28 cellular contexts compared by ENCODE assay signal in the genomic region with DNA sequence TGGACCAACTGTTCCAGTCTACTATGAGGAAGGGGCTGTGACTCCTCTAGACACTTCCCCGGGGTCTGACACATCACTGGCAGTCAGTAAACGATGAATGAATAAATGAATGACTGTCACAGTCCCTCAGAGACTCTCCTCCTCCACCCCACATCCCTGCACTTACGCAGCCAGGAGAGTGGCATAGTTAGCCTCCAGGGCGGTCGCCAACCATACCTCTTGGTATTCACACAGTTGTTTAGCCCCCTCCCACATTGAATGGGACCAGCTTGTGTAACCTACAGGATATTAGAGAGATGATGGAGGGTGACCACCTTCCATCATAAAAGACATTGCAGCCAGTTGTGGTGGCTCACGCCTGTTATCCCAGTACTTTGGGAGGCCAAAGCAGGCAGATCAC. TPM values are rescaled to one million over a fixed set of nuclear protein-coding genes. Genes with fewer than 3 reads are reported as not detected.
"Had no signal": no experiment of that assay in that cellular context is flagged by ENCODE, and none has a peak within 500 bp of the region (broad histone marks: within the 10 kb centered on the region; RNA-seq: fewer than 3 reads in every experiment).

No MANE protein-coding gene starts in this region.

- H3K4me1 ChIP-seq: thyroid gland, tibial artery, upper lobe of right lung, uterus had no signal

- ATAC-seq: stimulated activated effector memory CD8-positive, alpha-beta T cell treated with anti-CD3 and anti-CD28 coated beads, Interleukin-12 subunit alpha, Interleukin-12 subunit beta, amount 100 ng/mL, for 72 hours; stimulated activated memory B cell treated with anti-CD40 and anti-IgM and Interleukin-4, amounts not matched to agents 10 μg/mL and 1 μg/mL and 100 μg/mL, for 72 hours; stimulated activated naive B cell treated with anti-CD40 and anti-IgM and Interleukin-4, amounts not matched to agents 10 μg/mL and 1 μg/mL and 100 μg/mL, for 72 hours; stimulated activated naive CD8-positive, alpha-beta T cell treated with anti-CD3 and anti-CD28 coated beads, Interleukin-15, amount 100 ng/mL, for 72 hours; stimulated activated naive CD8-positive, alpha-beta T cell treated with anti-CD3 and anti-CD28 coated beads, Interleukin-15, Interleukin-2, amounts not matched to agents 100 U/mL and 50 U/mL, for 24 hours; upper lobe of right lung had no signal

- H3K27me3 ChIP-seq: suprapubic skin, testis, thyroid gland, tibial nerve, upper lobe of left lung, upper lobe of right lung, uterus, vagina had no signal

- H3K27ac ChIP-seq: stomach, suprapubic skin, testis, thoracic aorta, thyroid gland, tibial artery, tibial nerve, upper lobe of left lung, upper lobe of right lung, uterus, vagina had no signal

- DNase-seq: stimulated activated CD4-positive, alpha-beta T cell treated with anti-CD3 and anti-CD28 coated beads, Interleukin-2, amount 100 ng/mL, for 48 hours; stimulated activated CD4-positive, alpha-beta T cell treated with anti-CD3 and anti-CD28 coated beads, Interleukin-4, amount 100 ng/mL, for 1 hour; stimulated activated CD4-positive, alpha-beta T cell treated with anti-CD3 and anti-CD28 coated beads, Interleukin-4, amount 100 ng/mL, for 24 hours; stimulated activated CD4-positive, alpha-beta T cell treated with anti-CD3 and anti-CD28 coated beads, Interleukin-4, amount 100 ng/mL, for 4 hours; stimulated activated CD8-positive, alpha-beta memory T cell treated with anti-CD3 and anti-CD28 coated beads, Interleukin-4, amount 100 ng/mL, for 48 hours; stimulated activated naive B cell treated with anti-CD40 and anti-IgM and Interleukin-4, amounts not matched to agents 10 μg/mL and 1 μg/mL and 100 μg/mL, for 72 hours; stimulated activated naive CD4-positive, alpha-beta T cell; stimulated activated naive CD4-positive, alpha-beta T cell treated with Interleukin-2 at 50 U/mL for 16 hours; stimulated activated naive CD8-positive, alpha-beta T cell treated with anti-CD3 and anti-CD28 coated beads, Interleukin-15, amount 100 ng/mL, for 72 hours; stimulated activated naive CD8-positive, alpha-beta T cell treated with anti-CD3 and anti-CD28 coated beads, Interleukin-15, Interleukin-2, amounts not matched to agents 100 U/mL and 50 U/mL, for 24 hours; stomach; substantia nigra; testis; thyroid gland; tibial artery; trophoblast cell; upper lobe of left lung; upper lobe of right lung; uterus had no signal

- H3K9me3 ChIP-seq: suprapubic skin, testis, thoracic aorta, thyroid gland, tibial artery, tibial nerve, upper lobe of right lung, uterus, vagina had no signal

- H3K27ac Mint-ChIP-seq: stimulated activated effector memory CD8-positive, alpha-beta T cell treated with anti-CD3 and anti-CD28 coated beads, Interleukin-12 subunit alpha, Interleukin-12 subunit beta, amount 100 ng/mL, for 72 hours; stimulated activated memory B cell treated with anti-CD40 and anti-IgM and Interleukin-4, amounts not matched to agents 10 μg/mL and 1 μg/mL and 100 μg/mL, for 72 hours; stimulated activated naive B cell treated with anti-CD40 and anti-IgM and Interleukin-4, amounts not matched to agents 10 μg/mL and 1 μg/mL and 100 μg/mL, for 72 hours; stimulated activated naive CD8-positive, alpha-beta T cell treated with anti-CD3 and anti-CD28 coated beads, Interleukin-15, Interleukin-2, amounts not matched to agents 100 ng/mL and 50 ng/mL, for 24 hours; type B pancreatic cell had no signal

- H3K9me3 Mint-ChIP-seq: stimulated activated effector memory CD8-positive, alpha-beta T cell treated with anti-CD3 and anti-CD28 coated beads, Interleukin-12 subunit alpha, Interleukin-12 subunit beta, amount 100 ng/mL, for 72 hours; stimulated activated memory B cell treated with anti-CD40 and anti-IgM and Interleukin-4, amounts not matched to agents 10 μg/mL and 1 μg/mL and 100 μg/mL, for 72 hours; stimulated activated naive B cell treated with anti-CD40 and anti-IgM and Interleukin-4, amounts not matched to agents 10 μg/mL and 1 μg/mL and 100 μg/mL, for 72 hours; stimulated activated naive CD8-positive, alpha-beta T cell treated with anti-CD3 and anti-CD28 coated beads, Interleukin-15, amount 100 ng/mL, for 72 hours; stimulated activated naive CD8-positive, alpha-beta T cell treated with anti-CD3 and anti-CD28 coated beads, Interleukin-15, Interleukin-2, amounts not matched to agents 100 ng/mL and 50 ng/mL, for 24 hours; type B pancreatic cell had no signal

- H3K36me3 ChIP-seq: stomach, suprapubic skin, thoracic aorta, thyroid gland, tibial artery, tibial nerve, upper lobe of left lung, upper lobe of right lung, uterus, vagina had no signal

- H3K36me3 Mint-ChIP-seq: stimulated activated effector memory CD8-positive, alpha-beta T cell treated with anti-CD3 and anti-CD28 coated beads, Interleukin-12 subunit alpha, Interleukin-12 subunit beta, amount 100 ng/mL, for 72 hours; stimulated activated memory B cell treated with anti-CD40 and anti-IgM and Interleukin-4, amounts not matched to agents 10 μg/mL and 1 μg/mL and 100 μg/mL, for 72 hours; type B pancreatic cell had no signal

- H3K4me3 ChIP-seq: stomach, suprapubic skin, testis, thoracic aorta, thyroid gland, tibial artery, tibial nerve, upper lobe of left lung, upper lobe of right lung, uterus, vagina had no signal

- H3K4me3 Mint-ChIP-seq: stimulated activated effector memory CD8-positive, alpha-beta T cell treated with anti-CD3 and anti-CD28 coated beads, Interleukin-12 subunit alpha, Interleukin-12 subunit beta, amount 100 ng/mL, for 72 hours; stimulated activated memory B cell treated with anti-CD40 and anti-IgM and Interleukin-4, amounts not matched to agents 10 μg/mL and 1 μg/mL and 100 μg/mL, for 72 hours; stimulated activated naive B cell treated with anti-CD40 and anti-IgM and Interleukin-4, amounts not matched to agents 10 μg/mL and 1 μg/mL and 100 μg/mL, for 72 hours; stimulated activated naive CD8-positive, alpha-beta T cell treated with anti-CD3 and anti-CD28 coated beads, Interleukin-15, amount 100 ng/mL, for 72 hours; stimulated activated naive CD8-positive, alpha-beta T cell treated with anti-CD3 and anti-CD28 coated beads, Interleukin-15, Interleukin-2, amounts not matched to agents 100 ng/mL and 50 ng/mL, for 24 hours; type B pancreatic cell had no signal

RNA-seq across cellular contexts. Expression of a gene that starts 32.8 kb away (rescaled TPM):
- total RNA-seq: thoracic aorta, ureter, vagina had no signal
- polyA plus RNA-seq: stomach had no signal
